27 cellular contexts compared by ENCODE assay signal in the genomic region with DNA sequence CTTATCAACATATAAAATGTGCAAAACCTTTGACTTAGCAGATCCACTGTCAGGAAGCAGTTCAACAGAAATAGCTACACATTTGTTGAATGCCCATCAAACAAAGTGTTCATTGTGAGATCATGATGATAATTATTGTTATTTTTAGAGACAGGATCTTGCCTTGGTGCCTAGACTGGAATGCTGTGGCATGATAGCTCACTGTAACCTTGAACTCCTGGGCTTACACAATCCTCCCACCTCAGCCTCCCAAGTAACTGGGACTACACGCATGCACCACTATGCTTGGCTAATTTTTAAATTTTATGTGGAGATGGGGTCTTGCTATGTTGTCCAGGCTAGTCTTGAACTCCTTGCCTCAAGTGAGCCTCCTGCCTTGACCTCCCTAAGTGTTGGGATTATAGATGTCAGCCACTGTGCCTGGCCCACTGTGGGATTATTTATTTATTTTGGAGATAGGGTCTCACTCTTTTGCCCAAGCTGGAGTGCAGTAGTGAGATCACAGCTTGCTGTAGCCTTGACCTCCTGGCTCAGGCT.
"Had no signal": no experiment of that assay in that cellular context is flagged by ENCODE, and none has a peak within 500 bp of the region (broad histone marks: within the 10 kb centered on the region; RNA-seq: fewer than 3 reads in every experiment).

No MANE protein-coding gene starts in this region.

- ATAC-seq: activated naive CD8-positive, alpha-beta T cell treated with anti-CD3 and anti-CD28 coated beads, Interleukin-2, amount 50 U/mL, for 24 hours; activated T-cell treated with anti-CD3 and anti-CD28 coated beads, Interleukin-2, amount 50 U/mL, for 4 hours; body of pancreas; Right ventricle myocardium inferior had no signal

- H3K27me3 Mint-ChIP-seq: activated CD4-positive, alpha-beta memory T cell treated with anti-CD3 and anti-CD28 coated beads for 36 hours; activated CD4-positive, alpha-beta T cell treated with anti-CD3 and anti-CD28 coated beads, Interleukin-2, amount 10 ng/mL, durations not matched to agents 7 days and 5 days; activated naive CD8-positive, alpha-beta T cell treated with anti-CD3 and anti-CD28 coated beads, Interleukin-2, amount 50 U/mL, for 24 hours; IgD-negative memory B cell had no signal

- H3K4me2 ChIP-seq: SK-N-SH had no signal

- H3K9me3 Mint-ChIP-seq: activated CD4-positive, alpha-beta memory T cell treated with anti-CD3 and anti-CD28 coated beads for 36 hours; activated CD4-positive, alpha-beta T cell treated with anti-CD3 and anti-CD28 coated beads, Interleukin-2, amount 10 ng/mL, durations not matched to agents 7 days and 5 days; activated naive CD4-positive, alpha-beta T cell treated with anti-CD3 and anti-CD28 coated beads, Interleukin-2, amount 50 U/mL, for 72 hours; activated naive CD8-positive, alpha-beta T cell treated with anti-CD3 and anti-CD28 coated beads, Interleukin-2, amount 50 U/mL, for 24 hours; activated T-cell treated with anti-CD3 and anti-CD28 coated beads, Interleukin-2, amount 50 U/mL, for 4 hours; IgD-negative memory B cell had no signal

- DNase-seq: activated CD4-positive, alpha-beta memory T cell treated with anti-CD3 and anti-CD28 coated beads for 36 hours; activated CD4-positive, alpha-beta T cell treated with anti-CD3 and anti-CD28 coated beads, Interleukin-2, amount 10 ng/mL, durations not matched to agents 7 days and 5 days; activated CD4-positive, CD25-positive, alpha-beta regulatory T cell; activated CD8-positive, alpha-beta memory T cell treated with anti-CD3 and anti-CD28 coated beads for 24 hours; activated effector memory CD4-positive, alpha-beta T cell treated with anti-CD3 and anti-CD28 coated beads, Interleukin-2, amount 50 U/mL, for 16 hours; activated naive CD4-positive, alpha-beta T cell treated with Interleukin-2 at 50 U/mL for 16 hours; activated naive CD8-positive, alpha-beta T cell treated with anti-CD3 and anti-CD28 coated beads, Interleukin-2, amount 50 U/mL, for 24 hours; activated T-cell treated with anti-CD3 and anti-CD28 coated beads, Interleukin-2, amount 50 U/mL, for 4 hours; amniotic stem cell; body of pancreas; MM.1S; NCI-H1105; NCI-H1436; NCI-H1694 treated with DMSO at 0.1 percent for 48 hours; NCI-H2029 treated with DMSO at 0.1 percent for 48 hours; NCI-H345; NCI-H510A; NCI-H526 treated with DMSO at 0.1 percent for 48 hours; NCI-H82; RPMI8226; SK-N-SH; T-helper 1 cell had no signal

- H3K9ac ChIP-seq: SK-N-SH had no signal

- H3K4me3 Mint-ChIP-seq: activated CD4-positive, alpha-beta memory T cell treated with anti-CD3 and anti-CD28 coated beads for 36 hours; activated CD4-positive, alpha-beta T cell treated with anti-CD3 and anti-CD28 coated beads, Interleukin-2, amount 10 ng/mL, durations not matched to agents 7 days and 5 days; activated naive CD8-positive, alpha-beta T cell treated with anti-CD3 and anti-CD28 coated beads, Interleukin-2, amount 50 U/mL, for 24 hours; activated T-cell treated with anti-CD3 and anti-CD28 coated beads, Interleukin-2, amount 50 U/mL, for 4 hours; IgD-negative memory B cell had no signal

- H3K9me3 ChIP-seq: ascending aorta, body of pancreas, SK-N-SH had no signal

- FAIRE-seq: bronchial epithelial cell had no signal

- H3K27ac Mint-ChIP-seq: activated CD4-positive, alpha-beta memory T cell treated with anti-CD3 and anti-CD28 coated beads for 36 hours; activated CD4-positive, alpha-beta T cell treated with anti-CD3 and anti-CD28 coated beads, Interleukin-2, amount 10 ng/mL, durations not matched to agents 7 days and 5 days; activated naive CD8-positive, alpha-beta T cell treated with anti-CD3 and anti-CD28 coated beads, Interleukin-2, amount 50 U/mL, for 24 hours; IgD-negative memory B cell had no signal

- H3K4me3 ChIP-seq: ascending aorta, body of pancreas had no signal

- H3K27me3 ChIP-seq: ascending aorta, body of pancreas had no signal

- H3K27ac ChIP-seq: ascending aorta, body of pancreas had no signal
